In genomic region chr9:137088121-137088520, GRCh38 we compare ENCODE assay signal across 11 cellular contexts. TPM values are rescaled to one million over a fixed set of nuclear protein-coding genes. Genes with fewer than 3 reads are reported as not detected.
A peak's percentile ranks its signal among the peaks of the same experiment; 100 is the strongest.
DNase-seq lines count a peak whose midpoint lies in the region; ATAC-seq and TF ChIP-seq lines count a peak whose summit lies in the region.
"Had no signal": no experiment of that assay in that cellular context is flagged by ENCODE, and none has a peak within 500 bp of the region (broad histone marks: within the 10 kb centered on the region; RNA-seq: fewer than 3 reads in every experiment).

No MANE protein-coding gene starts in this region.

- H3K4me3 Mint-ChIP-seq in CD4-positive, alpha-beta memory T cell = peak overlapping the region; percentile 83 to 92 (median 90)
- H3K4me3 Mint-ChIP-seq in activated T-helper 2 cell treated with anti-CD3 and anti-CD28 coated beads, Interferon-gamma antibody, Interleukin-2, Interleukin-4, amounts not matched to agents 10 μg/mL and 5 μg/mL and 100 μg/mL, durations not matched to agents 14 hours and 24 hours and 36 hours (ENCODE audit: low read depth) = peak overlapping the region; percentile 85
- peak overlapping the region; percentile 82 for H3K4me3 Mint-ChIP-seq in mesothelial cell of epicardium

- POLR2A ChIA-PET in CD4-positive, alpha-beta memory T cell (lab: Charles Lee; ENCODE audit: partially characterized antibody) = interaction anchor here (0.7 to 4.4 kb wide), 12 partner anchors 8 to 297 kb away, joined by 3 to 44 read pairs (median 9); partner anchors contain the start of genes ABCA2, DPP7, PAXX and RNF224

- no peak for TF ChIP-seq EP300 in ovary (IDR thresholded peaks at IDR 0.05)

- H3K9ac ChIP-seq in HUES64 (ENCODE audit: low read depth, low read length) = no peak overlapping the region

- peaks cover 29% of the 10 kb centered on the region for H3K4me1 ChIP-seq in CD4-positive, alpha-beta memory T cell (ENCODE audit: insufficient read depth, low read length)
- H3K4me1 ChIP-seq in HUES64 (ENCODE audit: insufficient read depth, low read length) = peaks cover 13% of the 10 kb centered on the region
- peaks cover 9% of the 10 kb centered on the region for H3K4me1 ChIP-seq in ovary (ENCODE audit: insufficient read depth)

- WGBS in HUES64 = 95% methylated on average over 5 of the region's 5 CpGs
- WGBS in ovary, 3 donors = 79 to 84% (median 83%) methylated on average over 5 of the region's 5 CpGs

- DNase-seq in CD4-positive, alpha-beta memory T cell = no peak
- no peak for DNase-seq in activated T-helper 2 cell treated with anti-CD3 and anti-CD28 coated beads, Interferon-gamma antibody, Interleukin-2, Interleukin-4, amounts not matched to agents 10 μg/mL and 5 μg/mL and 100 μg/mL, durations not matched to agents 14 hours and 24 hours and 36 hours (ENCODE audit: low spot score)
- DNase-seq in mesothelial cell of epicardium (ENCODE audit: low spot score in 2 of 2, unreplicated experiment in 2 of 2) = no peak
- no peak for DNase-seq in ovary
- DNase-seq in GDM1 (lab: John Stamatoyannopoulos, UW) = no peak
- no peak for DNase-seq in dedifferentiated amniotic fluid mesenchymal stem cell (ENCODE audit: extremely low spot score)
- DNase-seq: cortex of kidney; stimulated activated CD4-positive, alpha-beta T cell treated with anti-CD3 and anti-CD28 coated beads, Interleukin-4, amount 100 ng/mL, for 4 hours; transverse colon had no signal

- CTCF ChIA-PET in CD4-positive, alpha-beta memory T cell (lab: Charles Lee; ENCODE audit: partially characterized antibody) = interaction anchor here (0.9 to 3.4 kb wide), 5 partner anchors 9 to 59 kb away, joined by 3 to 38 read pairs (median 6); no protein-coding TSS in a partner anchor

- no peaks in the 10 kb centered on the region for H3K27me3 ChIP-seq in CD4-positive, alpha-beta memory T cell (ENCODE audit: insufficient read depth, low read length)
- H3K27me3 ChIP-seq in HUES64 (ENCODE audit: insufficient read depth, low read length) (peaks cover 5% of the 10 kb centered on the region), ovary (no peaks in the 10 kb centered on the region)
- H3K27me3 ChIP-seq: transverse colon had no signal

- H3K27ac ChIP-seq in CD4-positive, alpha-beta memory T cell (ENCODE audit: low read depth, low read length) = peak overlapping the region; percentile 92
- H3K27ac ChIP-seq in HUES64 (ENCODE audit: low read depth, low read length) (no peak overlapping the region), ovary (no peak overlapping the region)

- no peaks in the 10 kb centered on the region for H3K27me3 Mint-ChIP-seq in CD4-positive, alpha-beta memory T cell
- H3K27me3 Mint-ChIP-seq in activated T-helper 2 cell treated with anti-CD3 and anti-CD28 coated beads, Interferon-gamma antibody, Interleukin-2, Interleukin-4, amounts not matched to agents 10 μg/mL and 5 μg/mL and 100 μg/mL, durations not matched to agents 14 hours and 24 hours and 36 hours (ENCODE audit: low read depth) = no peaks in the 10 kb centered on the region
- peaks cover 7% of the 10 kb centered on the region for H3K27me3 Mint-ChIP-seq in mesothelial cell of epicardium (ENCODE audit: low read depth)

- H3K36me3 Mint-ChIP-seq in CD4-positive, alpha-beta memory T cell = peaks cover 11 to 33% of the 10 kb centered on the region in 2 donors
- peaks cover 25% of the 10 kb centered on the region for H3K36me3 Mint-ChIP-seq in activated T-helper 2 cell treated with anti-CD3 and anti-CD28 coated beads, Interferon-gamma antibody, Interleukin-2, Interleukin-4, amounts not matched to agents 10 μg/mL and 5 μg/mL and 100 μg/mL, durations not matched to agents 14 hours and 24 hours and 36 hours (ENCODE audit: low read depth)
- peaks cover 10% of the 10 kb centered on the region for H3K36me3 Mint-ChIP-seq in mesothelial cell of epicardium

- no peak for ATAC-seq in HG03460 (IDR thresholded peaks at IDR 0.05; ENCODE audit: unreplicated experiment)

- peaks cover 0 to 2% (median 0%) of the 10 kb centered on the region in 8 donors for H3K9me3 Mint-ChIP-seq in CD4-positive, alpha-beta memory T cell
- H3K9me3 Mint-ChIP-seq in activated T-helper 2 cell treated with anti-CD3 and anti-CD28 coated beads, Interferon-gamma antibody, Interleukin-2, Interleukin-4, amounts not matched to agents 10 μg/mL and 5 μg/mL and 100 μg/mL, durations not matched to agents 14 hours and 24 hours and 36 hours = no peaks in the 10 kb centered on the region
- no peaks in the 10 kb centered on the region for H3K9me3 Mint-ChIP-seq in mesothelial cell of epicardium

- H3K9me3 ChIP-seq in CD4-positive, alpha-beta memory T cell (ENCODE audit: control insufficient read depth in 1 of 2, low read length in 2 of 2) = no peaks in the 10 kb centered on the region
- no peaks in the 10 kb centered on the region for H3K9me3 ChIP-seq in HUES64 (ENCODE audit: insufficient read depth, low read depth, low read length)
- no peaks in the 10 kb centered on the region for H3K9me3 ChIP-seq in ovary
- H3K9me3 ChIP-seq: transverse colon had no signal

- H3K4me1 Mint-ChIP-seq in CD4-positive, alpha-beta memory T cell = peaks cover 20 to 39% (median 31%) of the 10 kb centered on the region in 4 donors
- H3K4me1 Mint-ChIP-seq in activated T-helper 2 cell treated with anti-CD3 and anti-CD28 coated beads, Interferon-gamma antibody, Interleukin-2, Interleukin-4, amounts not matched to agents 10 μg/mL and 5 μg/mL and 100 μg/mL, durations not matched to agents 14 hours and 24 hours and 36 hours (ENCODE audit: low read depth) = peaks cover 34% of the 10 kb centered on the region
- H3K4me1 Mint-ChIP-seq in mesothelial cell of epicardium = peaks cover 15% of the 10 kb centered on the region

- H3K27ac Mint-ChIP-seq in CD4-positive, alpha-beta memory T cell = peak overlapping the region; percentile 89 to 96 (median 95)
- H3K27ac Mint-ChIP-seq in activated T-helper 2 cell treated with anti-CD3 and anti-CD28 coated beads, Interferon-gamma antibody, Interleukin-2, Interleukin-4, amounts not matched to agents 10 μg/mL and 5 μg/mL and 100 μg/mL, durations not matched to agents 14 hours and 24 hours and 36 hours = peak overlapping the region; percentile 84
- no peak overlapping the region for H3K27ac Mint-ChIP-seq in mesothelial cell of epicardium

- TF ChIP-seq CTCF in mesothelial cell of epicardium (IDR thresholded peaks at IDR 0.05; ENCODE audit: unreplicated experiment) = no peak
- TF ChIP-seq CTCF in ovary (IDR thresholded peaks at IDR 0.05) = no peak

- peaks cover 4% of the 10 kb centered on the region for H3K36me3 ChIP-seq in CD4-positive, alpha-beta memory T cell (ENCODE audit: insufficient read depth, low read length)
- H3K36me3 ChIP-seq in HUES64 (ENCODE audit: insufficient read depth, low read length) (peaks cover 26% of the 10 kb centered on the region), ovary (no peaks in the 10 kb centered on the region)
- H3K36me3 ChIP-seq: transverse colon had no signal

- intact Hi-C loops in CD4-positive, alpha-beta memory T cell (cut with micrococcal nuclease) = loop anchor here (5.0 kb wide), 1 partner anchor 241 kb away; the partner anchor contains the start of gene PHPT1
- intact Hi-C loops in activated T-helper 2 cell treated with anti-CD3 and anti-CD28 coated beads, Interferon-gamma antibody, Interleukin-2, Interleukin-4, amounts not matched to agents 10 μg/mL and 5 μg/mL and 100 μg/mL, durations not matched to agents 14 hours and 24 hours and 36 hours (cut with micrococcal nuclease) = loop anchor here (5.0 kb wide), 1 partner anchor 149 kb away; no protein-coding TSS in a partner anchor
- intact Hi-C loops in ovary (cut with DNase I) = no loop called here

- no peak overlapping the region for H3K4me3 ChIP-seq in CD4-positive, alpha-beta memory T cell (ENCODE audit: low read length in 2 of 2)
- H3K4me3 ChIP-seq in HUES64 (ENCODE audit: low read length) (peak overlapping the region; percentile 68; the same call in 1 of the 2 replicates), ovary (no peak overlapping the region)

- TF ChIP-seq POLR2A in ovary (IDR thresholded peaks at IDR 0.05) = no peak

RNA-seq across cellular contexts. Expression of gene MAN1B1, which starts 1.3 kb away (rescaled TPM):
- 10 to 100 TPM; 63.3 to 71.0 TPM for total RNA-seq in CD4-positive, alpha-beta memory T cell
- polyA plus RNA-seq in CD4-positive, alpha-beta memory T cell = 10 to 100 TPM; 35.4 to 37.5 TPM
- 21.0 TPM for polyA plus RNA-seq in HUES64 (2013, experiment 1 of 2)
- 24.5 TPM for polyA plus RNA-seq in HUES64 (2013, experiment 2 of 2)
- 47.5 and 52.2 TPM in 2 replicates for total RNA-seq in activated T-helper 2 cell treated with anti-CD3 and anti-CD28 coated beads, Interferon-gamma antibody, Interleukin-2, Interleukin-4, amounts not matched to agents 10 μg/mL and 5 μg/mL and 100 μg/mL, durations not matched to agents 14 hours and 24 hours and 36 hours
- total RNA-seq in mesothelial cell of epicardium (61.1 to 65.1 TPM (median 61.2 TPM) in 3 replicates), ovary (10 to 100 TPM; 30.2 to 55.1 (median 38.6) TPM)
- 100 to 1,000 TPM in 1 of 2 donors, 10 to 100 TPM in 1; 44.0 to 109 TPM for polyA plus RNA-seq in ovary

RNA-seq across cellular contexts. Expression of gene UAP1L1, which starts 10.8 kb away (rescaled TPM):
- 10 to 100 TPM; 10.6 to 12.5 TPM for total RNA-seq in CD4-positive, alpha-beta memory T cell
- polyA plus RNA-seq in CD4-positive, alpha-beta memory T cell = 1 to 10 TPM in 1 of 2 donors, under 1 TPM in 1; 0.81 to 2.9 TPM
- 1.6 TPM for polyA plus RNA-seq in HUES64 (2013, experiment 1 of 2)
- polyA plus RNA-seq in HUES64 (2013, experiment 2 of 2) = 2.9 TPM
- 20.0 and 22.3 TPM in 2 replicates for total RNA-seq in activated T-helper 2 cell treated with anti-CD3 and anti-CD28 coated beads, Interferon-gamma antibody, Interleukin-2, Interleukin-4, amounts not matched to agents 10 μg/mL and 5 μg/mL and 100 μg/mL, durations not matched to agents 14 hours and 24 hours and 36 hours
- total RNA-seq in mesothelial cell of epicardium (4.6 to 5.7 TPM (median 5.5 TPM) in 3 replicates), ovary (1 to 10 TPM; 1.3 to 6.3 (median 4.1) TPM)
- polyA plus RNA-seq in ovary = 1 to 10 TPM; 3.0 to 4.1 TPM

RNA-seq across cellular contexts. Expression of gene SAPCD2, which starts 17.8 kb away (rescaled TPM):
- under 1 TPM; 0.09 to 0.11 TPM for total RNA-seq in CD4-positive, alpha-beta memory T cell
- polyA plus RNA-seq in CD4-positive, alpha-beta memory T cell = under 1 TPM; 0.10 to 0.15 TPM
- polyA plus RNA-seq in HUES64 (2013, experiment 1 of 2) = 14.1 TPM
- 18.4 TPM for polyA plus RNA-seq in HUES64 (2013, experiment 2 of 2)
- total RNA-seq in activated T-helper 2 cell treated with anti-CD3 and anti-CD28 coated beads, Interferon-gamma antibody, Interleukin-2, Interleukin-4, amounts not matched to agents 10 μg/mL and 5 μg/mL and 100 μg/mL, durations not matched to agents 14 hours and 24 hours and 36 hours = 26.5 and 27.1 TPM in 2 replicates
- total RNA-seq in mesothelial cell of epicardium = 5.7 to 6.2 TPM (median 5.9 TPM) in 3 replicates
- total RNA-seq in ovary = under 1 TPM in 5 of 7 donors, not detected in 2; 0.24 to 0.62 (median 0.37) TPM
- polyA plus RNA-seq in ovary = under 1 TPM; 0.10 to 0.15 TPM

RNA-seq across cellular contexts. Expression of gene DPP7, which starts 26.4 kb away (rescaled TPM):
- total RNA-seq in CD4-positive, alpha-beta memory T cell = 100 to 1,000 TPM; 357 to 362 TPM
- polyA plus RNA-seq in CD4-positive, alpha-beta memory T cell = 100 to 1,000 TPM; 135 to 206 TPM
- 7.2 TPM for polyA plus RNA-seq in HUES64 (2013, experiment 1 of 2)
- 10.7 TPM for polyA plus RNA-seq in HUES64 (2013, experiment 2 of 2)
- total RNA-seq in activated T-helper 2 cell treated with anti-CD3 and anti-CD28 coated beads, Interferon-gamma antibody, Interleukin-2, Interleukin-4, amounts not matched to agents 10 μg/mL and 5 μg/mL and 100 μg/mL, durations not matched to agents 14 hours and 24 hours and 36 hours = 318 and 321 TPM in 2 replicates
- 149 to 159 TPM (median 157 TPM) in 3 replicates for total RNA-seq in mesothelial cell of epicardium
- total RNA-seq in ovary = 100 to 1,000 TPM in 2 of 7 donors, 10 to 100 TPM in 5; 39.8 to 117 (median 95.6) TPM
- polyA plus RNA-seq in ovary = 10 to 100 TPM in 1 of 2 donors, 1 to 10 TPM in 1; 3.0 to 88.7 TPM

RNA-seq across cellular contexts. Expression of gene ENTPD2, which starts 34.3 kb away (rescaled TPM):
- not detected for total RNA-seq in CD4-positive, alpha-beta memory T cell
- not detected for polyA plus RNA-seq in CD4-positive, alpha-beta memory T cell
- 0.30 TPM for polyA plus RNA-seq in HUES64 (2013, experiment 1 of 2)
- 0.70 TPM for polyA plus RNA-seq in HUES64 (2013, experiment 2 of 2)
- not detected in 2 replicates for total RNA-seq in activated T-helper 2 cell treated with anti-CD3 and anti-CD28 coated beads, Interferon-gamma antibody, Interleukin-2, Interleukin-4, amounts not matched to agents 10 μg/mL and 5 μg/mL and 100 μg/mL, durations not matched to agents 14 hours and 24 hours and 36 hours
- 4.8 to 6.3 TPM (median 5.2 TPM) in 3 replicates for total RNA-seq in mesothelial cell of epicardium
- 1 to 10 TPM in 4 of 7 donors, under 1 TPM in 3; 0.12 to 5.1 (median 1.0) TPM for total RNA-seq in ovary
- polyA plus RNA-seq in ovary = under 1 TPM; 0.32 to 0.82 TPM

Comparison
In these comparisons a context has a peak if more than half of its experiments do, and no peak if none do; other contexts are left out.
1. intact Hi-C loops: an anchor here in CD4-positive, alpha-beta memory T cell (5.0 kb wide) and activated T-helper 2 cell treated with anti-CD3 and anti-CD28 coated beads, Interferon-gamma antibody, Interleukin-2, Interleukin-4, amounts not matched to agents 10 μg/mL and 5 μg/mL and 100 μg/mL, durations not matched to agents 14 hours and 24 hours and 36 hours (5.0 kb wide); none called in ovary.